Comparison of ENCODE assay signal across 32 cellular contexts in the genomic region with DNA sequence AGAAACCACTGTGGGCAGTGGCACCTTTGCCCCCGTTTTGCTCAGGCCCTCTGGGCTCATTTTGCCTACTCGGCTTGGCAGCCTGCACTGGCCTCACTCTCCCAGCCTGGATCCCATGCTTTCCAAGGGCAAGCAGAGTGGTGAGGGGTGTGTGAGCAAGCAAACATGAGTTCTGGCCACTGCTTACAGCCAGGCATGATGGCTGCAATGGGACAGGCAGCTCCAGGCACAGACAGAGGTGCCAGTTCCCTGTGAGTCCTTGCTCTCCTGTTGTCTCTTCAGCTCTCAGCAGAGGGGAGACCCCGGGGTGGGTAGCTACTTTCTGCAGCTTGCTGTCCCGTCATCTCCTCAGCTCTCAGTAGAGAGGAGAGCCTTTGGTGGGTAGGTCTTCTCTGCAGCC. TPM values are rescaled to one million over a fixed set of nuclear protein-coding genes. Genes with fewer than 3 reads are reported as not detected.
"Had no signal": no experiment of that assay in that cellular context is flagged by ENCODE, and none has a peak within 500 bp of the region (broad histone marks: within the 10 kb centered on the region; RNA-seq: fewer than 3 reads in every experiment).

No MANE protein-coding gene starts in this region.

- H3K9me3 ChIP-seq: adrenal gland, ascending aorta, esophagus muscularis mucosa, gastrocnemius medialis had no signal

- H3K4me3 ChIP-seq: adrenal gland, ascending aorta, breast epithelium, cardiac muscle cell, esophagus muscularis mucosa, gastrocnemius medialis had no signal

- ATAC-seq: activated CD4-positive, alpha-beta T cell treated with anti-CD3 and anti-CD28 coated beads for 36 hours; activated CD8-positive, alpha-beta memory T cell treated with anti-CD3 and anti-CD28 coated beads, Interleukin-2, amount 10 ng/mL, durations not matched to agents 7 days and 5 days; activated CD8-positive, alpha-beta T cell treated with anti-CD3 and anti-CD28 coated beads, Interleukin-2, amount 10 ng/mL, durations not matched to agents 7 days and 5 days; activated naive CD8-positive, alpha-beta T cell treated with anti-CD3 and anti-CD28 coated beads, Interleukin-2, amount 50 U/mL, for 24 hours; effector memory CD8-positive, alpha-beta T cell; gastrocnemius medialis had no signal

- DNase-seq: activated CD4-positive, alpha-beta memory T cell treated with anti-CD3 and anti-CD28 coated beads for 36 hours; activated CD4-positive, alpha-beta T cell treated with anti-CD3 and anti-CD28 coated beads for 36 hours; activated CD4-positive, alpha-beta T cell treated with anti-CD3 and anti-CD28 coated beads, Interleukin-2, amount 10 ng/mL, durations not matched to agents 24 days and 14 days; activated CD4-positive, CD25-positive, alpha-beta regulatory T cell; activated CD4-positive, CD25-positive, alpha-beta regulatory T cell treated with anti-CD3 and anti-CD28 coated beads, Interleukin-2, amount 50 U/mL, for 72 hours; activated CD8-positive, alpha-beta memory T cell treated with anti-CD3 and anti-CD28 coated beads, Interleukin-2, amount 10 ng/mL, durations not matched to agents 7 days and 5 days; activated CD8-positive, alpha-beta memory T cell treated with anti-CD3 and anti-CD28 coated beads, Interleukin-2, amount 50 U/mL, for 4 hours; activated CD8-positive, alpha-beta T cell treated with anti-CD3 and anti-CD28 coated beads, Interleukin-2, amount 10 ng/mL, durations not matched to agents 7 days and 5 days; activated naive CD4-positive, alpha-beta T cell treated with anti-CD3 and anti-CD28 coated beads for 36 hours; activated naive CD8-positive, alpha-beta T cell treated with anti-CD3 and anti-CD28 coated beads for 36 hours; activated naive CD8-positive, alpha-beta T cell treated with anti-CD3 and anti-CD28 coated beads, Interleukin-2, amount 50 U/mL, for 24 hours; activated T-cell treated with anti-CD3 and anti-CD28 coated beads, Interleukin-2, amount 50 U/mL, for 1 hour; activated T-cell treated with anti-CD3 and anti-CD28 coated beads, Interleukin-2, amount 50 U/mL, for 48 hours; adrenal gland; cortex of kidney; dermis blood vessel endothelial cell; effector CD4-positive, alpha-beta T cell; effector memory CD8-positive, alpha-beta T cell; erythroblast; foreskin keratinocyte; gastrocnemius medialis; glutamatergic neuron; T-helper 2 cell had no signal

- H3K36me3 ChIP-seq: adrenal gland, ascending aorta, breast epithelium, cardiac muscle cell, esophagus muscularis mucosa, gastrocnemius medialis had no signal

- FAIRE-seq: colon had no signal

- H3K27ac ChIP-seq: adrenal gland, ascending aorta, breast epithelium, cardiac muscle cell, esophagus muscularis mucosa, foreskin keratinocyte, gastrocnemius medialis had no signal

- H3K4me1 ChIP-seq: adrenal gland, ascending aorta, breast epithelium, esophagus muscularis mucosa, foreskin keratinocyte, gastrocnemius medialis had no signal

- H3K27me3 ChIP-seq: adrenal gland, ascending aorta, breast epithelium, cardiac muscle cell, esophagus muscularis mucosa, foreskin keratinocyte, gastrocnemius medialis had no signal

RNA-seq across cellular contexts. Expression of gene TYRP1, which starts 35.2 kb away (rescaled TPM):
- total RNA-seq: activated CD4-positive, alpha-beta memory T cell treated with anti-CD3 and anti-CD28 coated beads for 36 hours; activated CD4-positive, alpha-beta T cell treated with anti-CD3 and anti-CD28 coated beads for 36 hours; activated CD4-positive, alpha-beta T cell treated with anti-CD3 and anti-CD28 coated beads, Interleukin-2, amount 10 ng/mL, durations not matched to agents 24 days and 14 days; activated CD8-positive, alpha-beta memory T cell treated with anti-CD3 and anti-CD28 coated beads for 36 hours; activated CD8-positive, alpha-beta memory T cell treated with anti-CD3 and anti-CD28 coated beads, Interleukin-2, amount 10 ng/mL, durations not matched to agents 7 days and 5 days; activated CD8-positive, alpha-beta T cell treated with anti-CD3 and anti-CD28 coated beads, Interleukin-2, amount 10 ng/mL, durations not matched to agents 7 days and 5 days; activated naive CD4-positive, alpha-beta T cell treated with anti-CD3 and anti-CD28 coated beads for 36 hours; activated naive CD8-positive, alpha-beta T cell treated with anti-CD3 and anti-CD28 coated beads for 36 hours; activated T-helper 1 cell treated with anti-CD3 and anti-CD28 coated beads, Interleukin-12 subunit alpha, Interleukin-12 subunit beta, Interleukin-2, Interleukin-4 antibody, amounts not matched to agents 30 ng/mL and 10 ng/mL and 1 ng/mL, durations not matched to agents 14 hours and 24 hours and 36 hours; activated T-helper 2 cell treated with anti-CD3 and anti-CD28 coated beads, Interferon-gamma antibody, Interleukin-2, Interleukin-4, amounts not matched to agents 10 μg/mL and 5 μg/mL and 100 μg/mL, durations not matched to agents 14 hours and 24 hours and 36 hours; ascending aorta; breast epithelium; T-helper 1 cell treated with Interleukin-12 subunit alpha and Interleukin-12 subunit beta and Interleukin-4 antibody, amounts not matched to agents 30 ng/mL and 1 ng/mL, for 36 hours had no signal
- polyA plus RNA-seq: adrenal gland had no signal
